In genomic region chr3:181040030-181040429, GRCh38 we compare ENCODE assay signal across 27 cellular contexts.
"Had no signal": no experiment of that assay in that cellular context is flagged by ENCODE, and none has a peak within 500 bp of the region (broad histone marks: within the 10 kb centered on the region; RNA-seq: fewer than 3 reads in every experiment).

No MANE protein-coding gene starts in this region.

- H3K27ac ChIP-seq: stomach, suprapubic skin, testis, thoracic aorta, thyroid gland, tibial artery, tibial nerve, transverse colon, upper lobe of left lung, upper lobe of right lung, uterus, vagina had no signal

- H3K9me3 ChIP-seq: suprapubic skin, testis, thyroid gland, tibial artery, transverse colon, upper lobe of right lung, vagina had no signal

- FAIRE-seq: urothelium cell line had no signal

- H3K36me3 ChIP-seq: stomach, suprapubic skin, thoracic aorta, thyroid gland, tibial artery, tibial nerve, transverse colon, upper lobe of left lung, upper lobe of right lung, uterus, vagina had no signal

- H3K4me1 ChIP-seq: stomach, suprapubic skin, testis, thyroid gland, tibial artery, tibial nerve, transverse colon, upper lobe of left lung, upper lobe of right lung, uterus, vagina had no signal

- ATAC-seq: stimulated activated effector memory CD8-positive, alpha-beta T cell treated with anti-CD3 and anti-CD28 coated beads, Interleukin-12 subunit alpha, Interleukin-12 subunit beta, amount 100 ng/mL, for 72 hours; stimulated activated memory B cell treated with anti-CD40 and anti-IgM and Interleukin-4, amounts not matched to agents 10 μg/mL and 1 μg/mL and 100 μg/mL, for 72 hours; stimulated activated naive B cell treated with anti-CD40 and anti-IgM and Interleukin-4, amounts not matched to agents 10 μg/mL and 1 μg/mL and 100 μg/mL, for 72 hours; stimulated activated naive CD8-positive, alpha-beta T cell treated with anti-CD3 and anti-CD28 coated beads, Interleukin-15, amount 100 ng/mL, for 72 hours; stimulated activated naive CD8-positive, alpha-beta T cell treated with anti-CD3 and anti-CD28 coated beads, Interleukin-15, Interleukin-2, amounts not matched to agents 100 U/mL and 50 U/mL, for 24 hours; upper lobe of right lung had no signal

- H3K27me3 ChIP-seq: stomach, suprapubic skin, testis, thyroid gland, tibial artery, tibial nerve, transverse colon, upper lobe of left lung, upper lobe of right lung, uterus, vagina had no signal

- H3K4me3 ChIP-seq: stomach, suprapubic skin, testis, thoracic aorta, thyroid gland, tibial artery, tibial nerve, transverse colon, upper lobe of left lung, upper lobe of right lung, uterus, vagina had no signal

- DNase-seq: stimulated activated CD4-positive, alpha-beta T cell treated with anti-CD3 and anti-CD28 coated beads, Interleukin-2, amount 100 ng/mL, for 48 hours; stimulated activated CD4-positive, alpha-beta T cell treated with anti-CD3 and anti-CD28 coated beads, Interleukin-4, amount 100 ng/mL, for 1 hour; stimulated activated CD4-positive, alpha-beta T cell treated with anti-CD3 and anti-CD28 coated beads, Interleukin-4, amount 100 ng/mL, for 24 hours; stimulated activated CD4-positive, alpha-beta T cell treated with anti-CD3 and anti-CD28 coated beads, Interleukin-4, amount 100 ng/mL, for 4 hours; stimulated activated CD8-positive, alpha-beta memory T cell treated with anti-CD3 and anti-CD28 coated beads, Interleukin-4, amount 100 ng/mL, for 48 hours; stimulated activated naive B cell treated with anti-CD40 and anti-IgM and Interleukin-4, amounts not matched to agents 10 μg/mL and 1 μg/mL and 100 μg/mL, for 72 hours; stimulated activated naive CD4-positive, alpha-beta T cell; stimulated activated naive CD4-positive, alpha-beta T cell treated with Interleukin-2 at 50 U/mL for 16 hours; stimulated activated naive CD8-positive, alpha-beta T cell treated with anti-CD3 and anti-CD28 coated beads, Interleukin-15, amount 100 ng/mL, for 72 hours; stimulated activated naive CD8-positive, alpha-beta T cell treated with anti-CD3 and anti-CD28 coated beads, Interleukin-15, Interleukin-2, amounts not matched to agents 100 U/mL and 50 U/mL, for 24 hours; stomach; substantia nigra; testis; thyroid gland; tibial artery; transverse colon; trophoblast cell; upper lobe of left lung; upper lobe of right lung; uterus had no signal
